8 cellular contexts compared by ENCODE assay signal in genomic region chr14:99972748-99973466, GRCh38.
DNase-seq lines count a peak whose midpoint lies in the region; ATAC-seq and TF ChIP-seq lines count a peak whose summit lies in the region.

No MANE protein-coding gene starts in this region.

- H3K79me2 ChIP-seq in PC-3 (ENCODE audit: low read length): peaks cover 46% of the 10 kb centered on the region

- no peaks in the 10 kb centered on the region for H3F3A ChIP-seq in PC-3 (ENCODE audit: low read length, unreplicated experiment)

- H3K36me3 ChIP-seq in ES-I3 (ENCODE audit: insufficient read depth, low read length): no peaks in the 10 kb centered on the region
- H3K36me3 ChIP-seq in PC-3 (ENCODE audit: low read depth, low read length): peaks cover 7% of the 10 kb centered on the region; the same call in 1 of the 2 replicates
- no peaks in the 10 kb centered on the region for H3K36me3 ChIP-seq in prostate gland

- CTCF ChIA-PET in PC-3 (lab: Charles Lee): no interaction called here

- TF ChIP-seq CTCF in PC-3 (conservative IDR thresholded peaks at IDR 0.05; ENCODE audit: low read depth, low read length): no peak
- TF ChIP-seq CTCF in epithelial cell of proximal tubule (conservative IDR thresholded peaks at IDR 0.05; ENCODE audit: low read depth, low read length): no peak
- no peak for TF ChIP-seq CTCF in prostate gland (IDR thresholded peaks at IDR 0.05)
- TF ChIP-seq CTCF in foreskin keratinocyte (conservative IDR thresholded peaks at IDR 0.05): no peak

- peak overlapping the region; percentile 76 for H2AFZ ChIP-seq in PC-3 (ENCODE audit: low read length)

- peak overlapping the region; percentile 82 for H3K4me2 ChIP-seq in PC-3 (ENCODE audit: low read length)

- DNase-seq in PC-3: no peak
- no peak for DNase-seq in epithelial cell of proximal tubule (ENCODE audit: low read depth)
- DNase-seq in prostate gland (ENCODE audit: low spot score): no peak
- no peak for DNase-seq in AML-193 (lab: John Stamatoyannopoulos, UW)
- DNase-seq in foreskin keratinocyte: no peak

- WGBS in prostate gland: 43% methylated on average over 11 of the region's 11 CpGs

- ATAC-seq in PC-3 (no peak), GM21786 (IDR thresholded peaks at IDR 0.05; ENCODE audit: unreplicated experiment) (no peak), foreskin keratinocyte (no peak), GM19023 (IDR thresholded peaks at IDR 0.05; ENCODE audit: unreplicated experiment) (no peak)

- H3K27me3 ChIP-seq in PC-3 (ENCODE audit: low read length) (no peaks in the 10 kb centered on the region), prostate gland (replicated peaks; ENCODE audit: insufficient read depth) (no peaks in the 10 kb centered on the region), foreskin keratinocyte (peaks cover 25% of the 10 kb centered on the region)

- peaks cover 2% of the 10 kb centered on the region; the same call in 1 of the 2 replicates for H3K9me3 ChIP-seq in ES-I3 (ENCODE audit: control insufficient read depth, insufficient read depth, low read length)
- 0 out of 2 replicates have a peak, but pooled peaks cover 6% of the 10 kb centered on the region for H3K9me3 ChIP-seq in PC-3 (ENCODE audit: low read length)
- H3K9me3 ChIP-seq in prostate gland: no peaks in the 10 kb centered on the region

- H3K9me2 ChIP-seq in PC-3 (replicated peaks; ENCODE audit: low read length): no peaks in the 10 kb centered on the region

- H3K4me1 ChIP-seq in ES-I3 (ENCODE audit: insufficient read depth, low read length) (peaks cover 12% of the 10 kb centered on the region; the same call in 1 of the 2 replicates), PC-3 (ENCODE audit: insufficient read depth, low read length) (peaks cover 3% of the 10 kb centered on the region; the same call in 1 of the 2 replicates), prostate gland (replicated peaks) (peaks cover under 1% of the 10 kb centered on the region), foreskin keratinocyte (peaks cover 4% of the 10 kb centered on the region)

- TF ChIP-seq POLR2A in prostate gland (IDR thresholded peaks at IDR 0.05): no peak

- POLR2A ChIA-PET in PC-3 (lab: Charles Lee; ENCODE audit: unreplicated experiment): no interaction called here

- intact Hi-C loops in PC-3 (cut with micrococcal nuclease) (no loop called here), prostate gland (cut with DNase I) (no loop called here)

- H4K20me1 ChIP-seq in PC-3 (ENCODE audit: low read length): no peaks in the 10 kb centered on the region

- H3K4me3 ChIP-seq in PC-3 (ENCODE audit: low read length) (peak overlapping the region; percentile 79), epithelial cell of proximal tubule (ENCODE audit: low read depth, low read length) (peak overlapping the region; percentile 87), prostate gland (peak overlapping the region; percentile 85 to 89)

- H3K27ac ChIP-seq in PC-3 (ENCODE audit: low read length) (no peak overlapping the region), prostate gland (peak overlapping the region; percentile 52 to 58), foreskin keratinocyte (no peak overlapping the region)

- H3K9ac ChIP-seq in ES-I3 (ENCODE audit: low read depth, low read length) (peak overlapping the region; percentile 72), PC-3 (ENCODE audit: low read length) (peak overlapping the region; percentile 56; the same call in 1 of the 2 replicates)

- TSS peak; percentile 62 for BruUV-seq in PC-3 (replicated peaks; lab: Mats Ljungman, UMichigan)

Comparison
In these comparisons a context has a peak if more than half of its experiments do, and no peak if none do; other contexts are left out.
1. H3K27ac ChIP-seq: peak in prostate gland (2 of 2); none in PC-3 (single experiment) and foreskin keratinocyte (single experiment).
2. Peak in every context shown above with its lines, with median percentiles within 50 percentile points of each other: H3K4me3 ChIP-seq.